ENCODE assay signal across 22 cellular contexts in genomic region chr1:31614538-31615005, GRCh38. TPM values are rescaled to one million over a fixed set of nuclear protein-coding genes. Genes with fewer than 3 reads are reported as not detected.
"Had no signal": no experiment of that assay in that cellular context is flagged by ENCODE, and none has a peak within 500 bp of the region (broad histone marks: within the 10 kb centered on the region; RNA-seq: fewer than 3 reads in every experiment).

No MANE protein-coding gene starts in this region.

- DNase-seq: activated CD4-positive, alpha-beta T cell treated with anti-CD3 and anti-CD28 coated beads, Interleukin-2, amount 50 U/mL, for 48 hours; activated CD8-positive, alpha-beta memory T cell treated with anti-CD3 and anti-CD28 coated beads, Interleukin-2, amount 10 ng/mL, durations not matched to agents 7 days and 5 days; activated gamma-delta T cell; body of pancreas; central memory CD4-positive, alpha-beta T cell; colonic mucosa; effector CD4-positive, alpha-beta T cell; glutamatergic neuron; hypothalamus; stimulated activated CD4-positive, alpha-beta T cell treated with anti-CD3 and anti-CD28 coated beads, Interleukin-15, amount 100 ng/mL, for 24 hours; stimulated activated CD4-positive, alpha-beta T cell treated with anti-CD3 and anti-CD28 coated beads, Interleukin-4, amount 100 ng/mL, for 1 hour; stimulated activated naive CD4-positive, alpha-beta T cell treated with Interleukin-2 at 50 U/mL for 16 hours; substantia nigra; T-helper 17 cell; WERI-Rb-1 had no signal

- H3K27me3 ChIP-seq: pancreas had no signal

- ATAC-seq: activated CD8-positive, alpha-beta memory T cell treated with anti-CD3 and anti-CD28 coated beads, Interleukin-2, amount 10 ng/mL, durations not matched to agents 7 days and 5 days; activated naive CD4-positive, alpha-beta T cell treated with anti-CD3 and anti-CD28 coated beads, Interleukin-2, amount 50 U/mL, for 72 hours; body of pancreas; T-helper 17 cell had no signal

- H3K27ac ChIP-seq: body of pancreas, colonic mucosa, esophagus muscularis mucosa, pancreas, upper lobe of left lung, WERI-Rb-1 had no signal

- H3K9me3 ChIP-seq: body of pancreas, colonic mucosa, esophagus muscularis mucosa, pancreas, upper lobe of left lung had no signal

- H3K4me3 ChIP-seq: body of pancreas, colonic mucosa, esophagus muscularis mucosa, pancreas, upper lobe of left lung had no signal

- H3K36me3 ChIP-seq: colonic mucosa, esophagus muscularis mucosa, pancreas, upper lobe of left lung, WERI-Rb-1 had no signal

RNA-seq across cellular contexts. Expression of gene HCRTR1, which starts 2.9 kb away (rescaled TPM):
- total RNA-seq: activated CD8-positive, alpha-beta memory T cell treated with anti-CD3 and anti-CD28 coated beads, Interleukin-2, amount 10 ng/mL, durations not matched to agents 7 days and 5 days; activated naive CD4-positive, alpha-beta T cell treated with anti-CD3 and anti-CD28 coated beads, Interleukin-2, amount 50 U/mL, for 72 hours; body of pancreas; colonic mucosa; kidney epithelial cell; myocyte; skeletal muscle tissue; T-helper 17 cell had no signal

RNA-seq across cellular contexts. Expression of gene TINAGL1, which starts 38.3 kb away (rescaled TPM):
- total RNA-seq: activated CD8-positive, alpha-beta memory T cell treated with anti-CD3 and anti-CD28 coated beads, Interleukin-2, amount 10 ng/mL, durations not matched to agents 7 days and 5 days; activated naive CD4-positive, alpha-beta T cell treated with anti-CD3 and anti-CD28 coated beads, Interleukin-2, amount 50 U/mL, for 72 hours; T-helper 17 cell had no signal
